ENCODE assay signal across 20 cellular contexts in the genomic region with DNA sequence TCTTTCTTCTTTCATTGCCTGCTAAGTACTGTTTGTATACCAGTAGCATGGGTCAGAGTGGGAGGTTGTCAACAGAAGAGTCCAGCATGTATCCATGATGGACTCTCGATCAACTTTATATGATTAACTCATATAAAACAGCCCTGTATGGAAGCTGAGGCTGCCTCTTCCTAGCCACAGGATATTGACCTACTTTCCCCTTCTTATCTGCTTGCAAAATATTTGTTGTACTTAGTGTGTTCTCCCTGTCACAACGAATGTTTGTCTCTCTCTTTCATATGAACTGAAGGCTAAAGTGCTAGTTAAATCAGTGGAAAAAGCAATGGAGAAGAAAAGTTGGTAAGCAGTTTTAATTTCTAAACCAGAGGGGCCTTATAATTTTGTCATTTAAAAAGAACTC. TPM values are rescaled to one million over a fixed set of nuclear protein-coding genes. Genes with fewer than 3 reads are reported as not detected.
A peak's percentile ranks its signal among the peaks of the same experiment; 100 is the strongest.
DNase-seq lines count a peak whose midpoint lies in the region; ATAC-seq and TF ChIP-seq lines count a peak whose summit lies in the region.
"Had no signal": no experiment of that assay in that cellular context is flagged by ENCODE, and none has a peak within 500 bp of the region (broad histone marks: within the 10 kb centered on the region; RNA-seq: fewer than 3 reads in every experiment).

No MANE protein-coding gene starts in this region.

- no peaks in the 10 kb centered on the region for H3K36me3 Mint-ChIP-seq in activated CD4-positive, alpha-beta T cell treated with anti-CD3 and anti-CD28 coated beads, Interleukin-2, amount 10 ng/mL, durations not matched to agents 7 days and 5 days (ENCODE audit: low read depth)
- H3K36me3 Mint-ChIP-seq: activated naive CD4-positive, alpha-beta T cell treated with anti-CD3 and anti-CD28 coated beads, Interleukin-2, amount 50 U/mL, for 24 hours had no signal

- POLR2A ChIA-PET in SK-N-SH (lab: Yijun Ruan, JAX), result no interaction called here
- POLR2A ChIA-PET in activated CD4-positive, alpha-beta T cell treated with anti-CD3 and anti-CD28 coated beads, Interleukin-2, amount 10 ng/mL, durations not matched to agents 7 days and 5 days (lab: Charles Lee), result no interaction called here

- TF ChIP-seq RAD21 in SK-N-SH (IDR thresholded peaks at IDR 0.05; ENCODE audit: low read length), result no peak

- H2AFZ ChIP-seq in SK-N-SH (ENCODE audit: low read depth), result no peak overlapping the region

- H3K9me2 ChIP-seq in SK-N-SH, result no peaks in the 10 kb centered on the region

- H3K36me3 ChIP-seq in SK-N-SH (replicated peaks in 1 of 2; ENCODE audit: control insufficient read depth in 1 of 2, insufficient read depth in 2 of 2, low read length in 1 of 2) (no peaks in the 10 kb centered on the region), colonic mucosa (no peaks in the 10 kb centered on the region), left lung (no peaks in the 10 kb centered on the region), upper lobe of right lung (no peaks in the 10 kb centered on the region)
- H3K36me3 ChIP-seq: cardiac muscle cell, neutrophil had no signal

- H3K9me3 ChIP-seq in SK-N-SH (no peaks in the 10 kb centered on the region), colonic mucosa (no peaks in the 10 kb centered on the region), left lung (no peaks in the 10 kb centered on the region), upper lobe of right lung (no peaks in the 10 kb centered on the region)
- H3K9me3 ChIP-seq: neutrophil had no signal

- no peak overlapping the region for H3K4me3 Mint-ChIP-seq in activated CD4-positive, alpha-beta T cell treated with anti-CD3 and anti-CD28 coated beads, Interleukin-2, amount 10 ng/mL, durations not matched to agents 7 days and 5 days
- H3K4me3 Mint-ChIP-seq: activated naive CD4-positive, alpha-beta T cell treated with anti-CD3 and anti-CD28 coated beads, Interleukin-2, amount 50 U/mL, for 24 hours had no signal

- peaks cover 13% of the 10 kb centered on the region; the same call in 1 of the 2 replicates for H4K20me1 ChIP-seq in SK-N-SH (ENCODE audit: insufficient read depth)

- TF ChIP-seq EP300 in SK-N-SH (IDR thresholded peaks at IDR 0.05; ENCODE audit: borderline replicate concordance in 1 of 2, low read depth in 1 of 2, low read length in 1 of 2), result no peak

- peaks cover 20 to 32% of the 10 kb centered on the region in 2 experiments for H3K4me1 ChIP-seq in SK-N-SH (ENCODE audit: control insufficient read depth in 1 of 2, insufficient read depth in 2 of 2, low read depth in 1 of 2, low read length in 1 of 2)
- H3K4me1 ChIP-seq in colonic mucosa, result peaks cover 3% of the 10 kb centered on the region
- H3K4me1 ChIP-seq in left lung, result peaks cover 8 to 40% of the 10 kb centered on the region in 2 donors
- peaks cover 31% of the 10 kb centered on the region for H3K4me1 ChIP-seq in upper lobe of right lung
- H3K4me1 ChIP-seq in foreskin keratinocyte, result peaks cover 30% of the 10 kb centered on the region

- H3K9ac ChIP-seq in SK-N-SH, result no peak overlapping the region
- no peak overlapping the region for H3K9ac ChIP-seq in colonic mucosa (ENCODE audit: low read depth in 2 of 2, low read length in 2 of 2)
- H3K9ac ChIP-seq: BLaER1 treated with 17β-estradiol and CSF1 and Interleukin-3, amounts not matched to agents 10 nM and 100 nM had no signal

- no peak for TF ChIP-seq CTCF in SK-N-SH (IDR thresholded peaks at IDR 0.05)
- TF ChIP-seq CTCF in colonic mucosa (IDR thresholded peaks at IDR 0.05), result no peak
- no peak for TF ChIP-seq CTCF in left lung (IDR thresholded peaks at IDR 0.05)
- TF ChIP-seq CTCF in upper lobe of right lung (IDR thresholded peaks at IDR 0.05), result no peak
- TF ChIP-seq CTCF in foreskin keratinocyte (conservative IDR thresholded peaks at IDR 0.05), result no peak

- H3K27me3 ChIP-seq in SK-N-SH (ENCODE audit: insufficient read depth) (no peaks in the 10 kb centered on the region), colonic mucosa (no peaks in the 10 kb centered on the region), left lung (no peaks in the 10 kb centered on the region), upper lobe of right lung (no peaks in the 10 kb centered on the region), foreskin keratinocyte (no peaks in the 10 kb centered on the region)
- H3K27me3 ChIP-seq: BLaER1 treated with 17β-estradiol and CSF1 and Interleukin-3, amounts not matched to agents 10 nM and 100 nM; cardiac muscle cell; neutrophil had no signal

- peaks cover 26% of the 10 kb centered on the region for H3F3A ChIP-seq in SK-N-SH (replicated peaks; ENCODE audit: insufficient read depth)

- intact Hi-C loops in colonic mucosa (cut with DNase I), result no loop called here
- intact Hi-C loops in left lung (cut with DNase I), result no loop called here
- intact Hi-C loops in upper lobe of right lung (cut with DNase I), result no loop called here

- ATAC-seq in left lung, result peak; percentile 15
- ATAC-seq in upper lobe of right lung, result peak; percentile 42
- no peak for ATAC-seq in foreskin keratinocyte
- ATAC-seq in HG03095 (IDR thresholded peaks at IDR 0.05; ENCODE audit: unreplicated experiment), result no peak

- no peak overlapping the region for H3K27ac Mint-ChIP-seq in activated CD4-positive, alpha-beta T cell treated with anti-CD3 and anti-CD28 coated beads, Interleukin-2, amount 10 ng/mL, durations not matched to agents 7 days and 5 days
- H3K27ac Mint-ChIP-seq: activated naive CD4-positive, alpha-beta T cell treated with anti-CD3 and anti-CD28 coated beads, Interleukin-2, amount 50 U/mL, for 24 hours had no signal

- DNase-seq in SK-N-SH (peak; percentile 17), colonic mucosa (no peak), left lung (no peak), upper lobe of right lung (no peak), foreskin keratinocyte (no peak)
- DNase-seq in activated CD4-positive, alpha-beta T cell treated with anti-CD3 and anti-CD28 coated beads, Interleukin-2, amount 10 ng/mL, durations not matched to agents 7 days and 5 days, result no peak
- DNase-seq: activated CD4-positive, alpha-beta T cell treated with anti-CD3 and anti-CD28 coated beads, Interleukin-2, amount 50 U/mL, for 4 hours; effector CD4-positive, alpha-beta T cell; HCEC 1CT; Karpas-422; kidney glomerular epithelial cell; NCI-H2171; NCI-H748 treated with DMSO at 0.1 percent for 48 hours; stimulated activated CD4-positive, alpha-beta T cell treated with anti-CD3 and anti-CD28 coated beads, Interleukin-4, amount 100 ng/mL, for 1 hour; stimulated activated CD8-positive, alpha-beta memory T cell treated with anti-CD3 and anti-CD28 coated beads, Interleukin-4, amount 100 ng/mL, for 48 hours had no signal

- WGBS in SK-N-SH (ENCODE audit: low lambda C conversion rate), result 19% methylated on average over 2 of the region's 2 CpGs

- no peaks in the 10 kb centered on the region for H3K27me3 Mint-ChIP-seq in activated CD4-positive, alpha-beta T cell treated with anti-CD3 and anti-CD28 coated beads, Interleukin-2, amount 10 ng/mL, durations not matched to agents 7 days and 5 days
- H3K27me3 Mint-ChIP-seq: activated naive CD4-positive, alpha-beta T cell treated with anti-CD3 and anti-CD28 coated beads, Interleukin-2, amount 50 U/mL, for 24 hours had no signal

- no peaks in the 10 kb centered on the region for H3K4me1 Mint-ChIP-seq in activated CD4-positive, alpha-beta T cell treated with anti-CD3 and anti-CD28 coated beads, Interleukin-2, amount 10 ng/mL, durations not matched to agents 7 days and 5 days
- H3K4me1 Mint-ChIP-seq: activated naive CD4-positive, alpha-beta T cell treated with anti-CD3 and anti-CD28 coated beads, Interleukin-2, amount 50 U/mL, for 24 hours had no signal

- H3K4me3 ChIP-seq in SK-N-SH (ENCODE audit: low read depth in 2 of 2, low read length in 1 of 2) (no peak overlapping the region), colonic mucosa (no peak overlapping the region), left lung (no peak overlapping the region), upper lobe of right lung (no peak overlapping the region)
- H3K4me3 ChIP-seq: BLaER1 treated with 17β-estradiol and CSF1 and Interleukin-3, amounts not matched to agents 10 nM and 100 nM; cardiac muscle cell had no signal

- CTCF ChIA-PET in SK-N-SH (lab: Yijun Ruan, JAX), result no interaction called here
- CTCF ChIA-PET in activated CD4-positive, alpha-beta T cell treated with anti-CD3 and anti-CD28 coated beads, Interleukin-2, amount 10 ng/mL, durations not matched to agents 7 days and 5 days (lab: Charles Lee), result no interaction called here

- peaks cover 92% of the 10 kb centered on the region for H3K79me2 ChIP-seq in SK-N-SH (ENCODE audit: insufficient read depth)

- H3K27ac ChIP-seq in SK-N-SH (ENCODE audit: low read depth in 2 of 2, low read length in 1 of 2), result peak overlapping the region in 1 of 2 experiments; percentile 77; a peak in 2 of 4 replicates
- H3K27ac ChIP-seq in colonic mucosa, result peak overlapping the region; percentile 13
- peak overlapping the region in 1 of 2 donors; percentile 7 for H3K27ac ChIP-seq in left lung
- no peak overlapping the region for H3K27ac ChIP-seq in upper lobe of right lung
- H3K27ac ChIP-seq in foreskin keratinocyte, result no peak overlapping the region
- H3K27ac ChIP-seq: BLaER1 treated with 17β-estradiol and CSF1 and Interleukin-3, amounts not matched to agents 10 nM and 100 nM; cardiac muscle cell; neutrophil had no signal

- H3K4me2 ChIP-seq in SK-N-SH, result peak overlapping the region; percentile 43
- H3K4me2 ChIP-seq: BLaER1 treated with 17β-estradiol and CSF1 and Interleukin-3, amounts not matched to agents 10 nM and 100 nM had no signal

- H3K9me3 Mint-ChIP-seq in activated CD4-positive, alpha-beta T cell treated with anti-CD3 and anti-CD28 coated beads, Interleukin-2, amount 10 ng/mL, durations not matched to agents 7 days and 5 days, result no peaks in the 10 kb centered on the region
- H3K9me3 Mint-ChIP-seq: activated naive CD4-positive, alpha-beta T cell treated with anti-CD3 and anti-CD28 coated beads, Interleukin-2, amount 50 U/mL, for 24 hours had no signal

TF ChIP-seq in SK-N-SH, 30 proteins besides CTCF, POLR2A, EP300 and RAD21 (continues in another document):
- TF ChIP-seq RXRA (IDR thresholded peaks at IDR 0.05; ENCODE audit: borderline replicate concordance, low read depth) (no peak), MXI1 (IDR thresholded peaks at IDR 0.05; ENCODE audit: low read depth, low read length) (no peak), TCF12 (IDR thresholded peaks at IDR 0.05) (no peak), SIN3A (IDR thresholded peaks at IDR 0.05; ENCODE audit: borderline replicate concordance, low read depth, low read length) (no peak)
- TF ChIP-seq, protein P1, sequence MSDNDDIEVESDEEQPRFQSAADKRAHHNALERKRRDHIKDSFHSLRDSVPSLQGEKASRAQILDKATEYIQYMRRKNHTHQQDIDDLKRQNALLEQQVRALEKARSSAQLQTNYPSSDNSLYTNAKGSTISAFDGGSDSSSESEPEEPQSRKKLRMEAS (IDR thresholded peaks at IDR 0.05; ENCODE audit: low read depth), result no peak

RNA-seq across cellular contexts. Expression of a gene that starts 17.8 kb away (rescaled TPM):
- 20.2 and 26.5 TPM in 2 replicates for polyA plus RNA-seq in SK-N-SH (2012; rRNA removed)
- 31.0 and 32.2 TPM in 2 replicates for polyA plus RNA-seq in SK-N-SH (2012; cell fraction: cytosol; rRNA removed)
- 12.7 and 29.2 TPM in 2 replicates for polyA plus RNA-seq in SK-N-SH (2012; cell fraction: nucleus; rRNA removed)
- total RNA-seq in colonic mucosa, result 10 to 100 TPM; 75.0 to 78.2 TPM
- 100 to 1,000 TPM; 136 to 305 TPM for total RNA-seq in left lung
- 231 TPM for total RNA-seq in upper lobe of right lung
- 216 and 220 TPM in 2 replicates for total RNA-seq in foreskin keratinocyte
- 51.8 and 61.3 TPM in 2 replicates for polyA plus RNA-seq in foreskin keratinocyte
- under 1 TPM; 0.74 to 0.98 TPM for total RNA-seq in activated CD4-positive, alpha-beta T cell treated with anti-CD3 and anti-CD28 coated beads, Interleukin-2, amount 10 ng/mL, durations not matched to agents 7 days and 5 days

Comparison
In these comparisons a context has a peak if more than half of its experiments do, and no peak if none do; other contexts are left out.
1. ATAC-seq: peak in left lung (single experiment) and upper lobe of right lung (single experiment); none in foreskin keratinocyte (single experiment) and HG03095 (single experiment).
2. RNA of a gene that starts 17.8 kb away (total RNA-seq): 136 to 305 TPM in left lung, 231 TPM in upper lobe of right lung (single experiment), 216 to 220 TPM in foreskin keratinocyte and 75.0 to 78.2 TPM in colonic mucosa; 0.74 to 0.98 TPM in activated CD4-positive, alpha-beta T cell treated with anti-CD3 and anti-CD28 coated beads, Interleukin-2, amount 10 ng/mL, durations not matched to agents 7 days and 5 days; every median in the first group is over 10 times any median in the second.